Comparison of ENCODE assay signal across 25 cellular contexts in genomic region chr13:30859326-30859725, GRCh38. TPM values are rescaled to one million over a fixed set of nuclear protein-coding genes. Genes with fewer than 3 reads are reported as not detected.
DNase-seq lines count a peak whose midpoint lies in the region; ATAC-seq and TF ChIP-seq lines count a peak whose summit lies in the region.
"Had no signal": no experiment of that assay in that cellular context is flagged by ENCODE, and none has a peak within 500 bp of the region (broad histone marks: within the 10 kb centered on the region; RNA-seq: fewer than 3 reads in every experiment).

No MANE protein-coding gene starts in this region.

- peaks cover 9% of the 10 kb centered on the region for H3K27me3 Mint-ChIP-seq in glutamatergic neuron (ENCODE audit: unreplicated experiment)
- H3K27me3 Mint-ChIP-seq in nephron progenitor cell (ENCODE audit: low read depth, poor library complexity): peaks cover 32% of the 10 kb centered on the region
- H3K27me3 Mint-ChIP-seq in type B pancreatic cell: peaks cover 3% of the 10 kb centered on the region
- H3K27me3 Mint-ChIP-seq in activated CD4-positive, alpha-beta T cell treated with anti-CD3 and anti-CD28 coated beads, Interleukin-2, amount 10 ng/mL, durations not matched to agents 7 days and 5 days: peaks cover 1% of the 10 kb centered on the region
- H3K27me3 Mint-ChIP-seq: CD4-positive, alpha-beta T cell had no signal

- no peak for ATAC-seq in stimulated activated effector memory CD8-positive, alpha-beta T cell treated with anti-CD3 and anti-CD28 coated beads, Interleukin-12 subunit alpha, Interleukin-12 subunit beta, amount 100 ng/mL, for 72 hours
- ATAC-seq: activated naive CD8-positive, alpha-beta T cell treated with anti-CD3 and anti-CD28 coated beads, Interleukin-2, amount 50 U/mL, for 24 hours; K562; lower lobe of right lung had no signal

- peak overlapping the region; percentile 45 for H3K27ac Mint-ChIP-seq in glutamatergic neuron (ENCODE audit: unreplicated experiment)
- H3K27ac Mint-ChIP-seq in nephron progenitor cell: peak overlapping the region; percentile 56
- H3K27ac Mint-ChIP-seq in type B pancreatic cell: peak overlapping the region; percentile 25
- H3K27ac Mint-ChIP-seq in stimulated activated effector memory CD8-positive, alpha-beta T cell treated with anti-CD3 and anti-CD28 coated beads, Interleukin-12 subunit alpha, Interleukin-12 subunit beta, amount 100 ng/mL, for 72 hours: no peak overlapping the region
- H3K27ac Mint-ChIP-seq in activated CD4-positive, alpha-beta T cell treated with anti-CD3 and anti-CD28 coated beads, Interleukin-2, amount 10 ng/mL, durations not matched to agents 7 days and 5 days: no peak overlapping the region
- H3K27ac Mint-ChIP-seq: activated CD4-positive, alpha-beta memory T cell treated with anti-CD3 and anti-CD28 coated beads for 36 hours; activated naive CD8-positive, alpha-beta T cell treated with anti-CD3 and anti-CD28 coated beads, Interleukin-2, amount 50 U/mL, for 24 hours; CD4-positive, alpha-beta T cell had no signal

- TF ChIP-seq CTCF in glutamatergic neuron (IDR thresholded peaks at IDR 0.05; ENCODE audit: partially characterized antibody, unreplicated experiment): no peak
- no peak for TF ChIP-seq CTCF in nephron progenitor cell (IDR thresholded peaks at IDR 0.05)
- no peak for TF ChIP-seq CTCF in type B pancreatic cell (conservative IDR thresholded peaks at IDR 0.05)

- no peaks in the 10 kb centered on the region for H3K36me3 Mint-ChIP-seq in glutamatergic neuron (ENCODE audit: unreplicated experiment)
- no peaks in the 10 kb centered on the region for H3K36me3 Mint-ChIP-seq in nephron progenitor cell (ENCODE audit: low read depth)
- H3K36me3 Mint-ChIP-seq in type B pancreatic cell: no peaks in the 10 kb centered on the region
- H3K36me3 Mint-ChIP-seq in stimulated activated effector memory CD8-positive, alpha-beta T cell treated with anti-CD3 and anti-CD28 coated beads, Interleukin-12 subunit alpha, Interleukin-12 subunit beta, amount 100 ng/mL, for 72 hours: no peaks in the 10 kb centered on the region
- H3K36me3 Mint-ChIP-seq in activated CD4-positive, alpha-beta T cell treated with anti-CD3 and anti-CD28 coated beads, Interleukin-2, amount 10 ng/mL, durations not matched to agents 7 days and 5 days (ENCODE audit: low read depth): no peaks in the 10 kb centered on the region
- H3K36me3 Mint-ChIP-seq: activated CD4-positive, alpha-beta memory T cell treated with anti-CD3 and anti-CD28 coated beads for 36 hours had no signal

- H3K4me1 Mint-ChIP-seq in glutamatergic neuron (ENCODE audit: low read depth, unreplicated experiment): peaks cover 22% of the 10 kb centered on the region
- peaks cover 66% of the 10 kb centered on the region for H3K4me1 Mint-ChIP-seq in nephron progenitor cell
- peaks cover 54% of the 10 kb centered on the region for H3K4me1 Mint-ChIP-seq in type B pancreatic cell (ENCODE audit: unreplicated experiment)
- no peaks in the 10 kb centered on the region for H3K4me1 Mint-ChIP-seq in stimulated activated effector memory CD8-positive, alpha-beta T cell treated with anti-CD3 and anti-CD28 coated beads, Interleukin-12 subunit alpha, Interleukin-12 subunit beta, amount 100 ng/mL, for 72 hours
- no peaks in the 10 kb centered on the region for H3K4me1 Mint-ChIP-seq in activated CD4-positive, alpha-beta T cell treated with anti-CD3 and anti-CD28 coated beads, Interleukin-2, amount 10 ng/mL, durations not matched to agents 7 days and 5 days
- H3K4me1 Mint-ChIP-seq: activated naive CD8-positive, alpha-beta T cell treated with anti-CD3 and anti-CD28 coated beads, Interleukin-2, amount 50 U/mL, for 24 hours had no signal

- POLR2A ChIA-PET in activated CD4-positive, alpha-beta T cell treated with anti-CD3 and anti-CD28 coated beads, Interleukin-2, amount 10 ng/mL, durations not matched to agents 7 days and 5 days (lab: Charles Lee): no interaction called here

- CTCF ChIA-PET in activated CD4-positive, alpha-beta T cell treated with anti-CD3 and anti-CD28 coated beads, Interleukin-2, amount 10 ng/mL, durations not matched to agents 7 days and 5 days (lab: Charles Lee): no interaction called here

- DNase-seq in astrocyte of the hippocampus (ENCODE audit: low read depth, low spot score): peak; percentile 55
- DNase-seq in glutamatergic neuron: no peak
- no peak for DNase-seq in nephron progenitor cell
- DNase-seq in type B pancreatic cell (ENCODE audit: extremely low spot score, unreplicated experiment): no peak
- DNase-seq in stimulated activated effector memory CD8-positive, alpha-beta T cell treated with anti-CD3 and anti-CD28 coated beads, Interleukin-12 subunit alpha, Interleukin-12 subunit beta, amount 100 ng/mL, for 72 hours (ENCODE audit: low spot score in 2 of 2): no peak
- DNase-seq in activated CD4-positive, alpha-beta T cell treated with anti-CD3 and anti-CD28 coated beads, Interleukin-2, amount 10 ng/mL, durations not matched to agents 7 days and 5 days: no peak
- DNase-seq in anterior cingulate cortex (lab: John Stamatoyannopoulos, UW): no peak
- DNase-seq: activated CD4-positive, alpha-beta memory T cell treated with anti-CD3 and anti-CD28 coated beads for 36 hours; activated CD4-positive, CD25-positive, alpha-beta regulatory T cell; activated gamma-delta T cell; activated naive CD8-positive, alpha-beta T cell treated with anti-CD3 and anti-CD28 coated beads, Interleukin-2, amount 50 U/mL, for 24 hours; caudate nucleus; CD4-positive, alpha-beta T cell; erythroblast; foreskin melanocyte; H7; lower lobe of right lung; MM.1S; NCI-H1436 treated with DMSO at 0.1 percent for 48 hours; NCI-H2171 treated with DMSO at 0.1 percent for 48 hours; NCI-H524 treated with DMSO at 0.1 percent for 48 hours; RPMI8226; SK-N-SH had no signal

- H3K4me3 Mint-ChIP-seq in glutamatergic neuron (ENCODE audit: unreplicated experiment) (no peak overlapping the region), nephron progenitor cell (no peak overlapping the region), type B pancreatic cell (no peak overlapping the region)
- no peak overlapping the region for H3K4me3 Mint-ChIP-seq in stimulated activated effector memory CD8-positive, alpha-beta T cell treated with anti-CD3 and anti-CD28 coated beads, Interleukin-12 subunit alpha, Interleukin-12 subunit beta, amount 100 ng/mL, for 72 hours
- no peak overlapping the region for H3K4me3 Mint-ChIP-seq in activated CD4-positive, alpha-beta T cell treated with anti-CD3 and anti-CD28 coated beads, Interleukin-2, amount 10 ng/mL, durations not matched to agents 7 days and 5 days
- H3K4me3 Mint-ChIP-seq: activated CD4-positive, alpha-beta memory T cell treated with anti-CD3 and anti-CD28 coated beads for 36 hours; activated naive CD8-positive, alpha-beta T cell treated with anti-CD3 and anti-CD28 coated beads, Interleukin-2, amount 50 U/mL, for 24 hours; CD4-positive, alpha-beta T cell had no signal

- H3K9me3 Mint-ChIP-seq in glutamatergic neuron (ENCODE audit: unreplicated experiment) (peaks cover 5% of the 10 kb centered on the region), nephron progenitor cell (peaks cover 9% of the 10 kb centered on the region), type B pancreatic cell (peaks cover 5% of the 10 kb centered on the region)
- no peaks in the 10 kb centered on the region for H3K9me3 Mint-ChIP-seq in stimulated activated effector memory CD8-positive, alpha-beta T cell treated with anti-CD3 and anti-CD28 coated beads, Interleukin-12 subunit alpha, Interleukin-12 subunit beta, amount 100 ng/mL, for 72 hours
- H3K9me3 Mint-ChIP-seq in activated CD4-positive, alpha-beta T cell treated with anti-CD3 and anti-CD28 coated beads, Interleukin-2, amount 10 ng/mL, durations not matched to agents 7 days and 5 days: no peaks in the 10 kb centered on the region
- H3K9me3 Mint-ChIP-seq: activated CD4-positive, alpha-beta memory T cell treated with anti-CD3 and anti-CD28 coated beads for 36 hours; activated naive CD8-positive, alpha-beta T cell treated with anti-CD3 and anti-CD28 coated beads, Interleukin-2, amount 50 U/mL, for 24 hours; CD4-positive, alpha-beta T cell had no signal

RNA-seq across cellular contexts. Expression of gene MEDAG, which starts 46.7 kb away (rescaled TPM):
- total RNA-seq in glutamatergic neuron (ENCODE audit: unreplicated experiment) (0.51 TPM), type B pancreatic cell (ENCODE audit: low replicate concordance) (0.36 and 0.40 TPM in 2 replicates)
- not detected for total RNA-seq in activated CD4-positive, alpha-beta T cell treated with anti-CD3 and anti-CD28 coated beads, Interleukin-2, amount 10 ng/mL, durations not matched to agents 7 days and 5 days
- total RNA-seq: activated CD4-positive, alpha-beta memory T cell treated with anti-CD3 and anti-CD28 coated beads for 36 hours; CD4-positive, alpha-beta T cell; G401; K562 had no signal

Comparison
In these comparisons a context has a peak if more than half of its experiments do, and no peak if none do; other contexts are left out.
1. H3K27ac Mint-ChIP-seq: peak in glutamatergic neuron (single experiment), nephron progenitor cell (single experiment) and type B pancreatic cell (single experiment); none in stimulated activated effector memory CD8-positive, alpha-beta T cell treated with anti-CD3 and anti-CD28 coated beads, Interleukin-12 subunit alpha, Interleukin-12 subunit beta, amount 100 ng/mL, for 72 hours (single experiment) and activated CD4-positive, alpha-beta T cell treated with anti-CD3 and anti-CD28 coated beads, Interleukin-2, amount 10 ng/mL, durations not matched to agents 7 days and 5 days (single experiment).